Comparison of ENCODE assay signal across 9 cellular contexts in the genomic region with DNA sequence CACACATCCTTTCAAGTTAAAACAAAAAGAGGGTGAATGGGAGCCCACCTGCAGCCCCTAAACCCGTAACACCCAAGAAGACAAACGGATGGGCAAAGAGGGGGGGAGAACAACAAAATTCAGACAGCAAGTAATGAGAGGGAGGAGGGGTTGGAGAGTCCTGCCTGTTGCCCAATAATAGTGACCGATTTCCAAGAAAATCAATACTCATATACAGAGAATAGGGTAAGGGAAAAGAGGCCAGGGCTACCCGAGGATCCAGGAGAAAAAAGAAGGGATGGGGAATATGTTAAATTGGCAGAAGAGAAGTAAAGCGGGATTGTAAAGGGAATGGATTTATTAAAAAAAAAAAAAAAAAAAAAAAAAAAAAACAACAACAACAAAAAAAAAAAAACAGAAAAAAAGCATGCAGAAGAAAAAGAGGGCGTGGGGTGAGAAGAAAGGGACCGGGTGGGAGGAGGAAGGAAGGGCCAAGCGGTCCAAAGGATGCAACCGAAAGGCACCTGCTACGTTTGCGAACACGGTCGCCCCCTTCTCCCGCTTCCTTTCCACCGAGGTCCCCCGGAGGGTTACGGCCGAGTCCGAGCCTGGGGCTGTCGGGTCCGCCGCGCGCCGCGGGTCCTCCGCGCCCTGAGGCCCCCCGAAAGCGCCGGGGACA. TPM values are rescaled to one million over a fixed set of nuclear protein-coding genes. Genes with fewer than 3 reads are reported as not detected.
DNase-seq lines count a peak whose midpoint lies in the region; ATAC-seq and TF ChIP-seq lines count a peak whose summit lies in the region.
"Had no signal": no experiment of that assay in that cellular context is flagged by ENCODE, and none has a peak within 500 bp of the region (broad histone marks: within the 10 kb centered on the region; RNA-seq: fewer than 3 reads in every experiment).

No MANE protein-coding gene starts in this region.

- H3K9me3 Mint-ChIP-seq in CD8-positive, alpha-beta T cell, result no peaks in the 10 kb centered on the region
- H3K9me3 Mint-ChIP-seq in dendritic cell treated with granulocyte-macrophage colony-stimulating factor and Interleukin-4, amounts not matched to agents 40 ng/mL and 50 ng/mL, for 4 days, result no peaks in the 10 kb centered on the region
- H3K9me3 Mint-ChIP-seq in neural crest cell, result no peaks in the 10 kb centered on the region

- H3K4me1 Mint-ChIP-seq in CD8-positive, alpha-beta T cell (ENCODE audit: low read depth), result peaks cover 10% of the 10 kb centered on the region
- H3K4me1 Mint-ChIP-seq in dendritic cell treated with granulocyte-macrophage colony-stimulating factor and Interleukin-4, amounts not matched to agents 40 ng/mL and 50 ng/mL, for 4 days (ENCODE audit: low read depth), result peaks cover 10% of the 10 kb centered on the region
- peaks cover 5% of the 10 kb centered on the region for H3K4me1 Mint-ChIP-seq in neural crest cell

- in situ Hi-C loops in G401 (cut with HindIII; ENCODE audit: low sequenced_read_pairs), result no loop called here

- no peak overlapping the region for H3K27ac ChIP-seq in CD8-positive, alpha-beta T cell (ENCODE audit: low read depth, low read length)

- DNase-seq in CD8-positive, alpha-beta T cell, result no peak
- no peak for DNase-seq in neural crest cell (ENCODE audit: low read depth, low spot score)
- DNase-seq in A172 (ENCODE audit: low spot score), result no peak
- DNase-seq in T-helper 9 cell, result no peak
- no peak for DNase-seq in G401 (ENCODE audit: low spot score)
- DNase-seq in hepatic stellate cell (ENCODE audit: low spot score), result no peak
- DNase-seq: activated CD4-positive, alpha-beta T cell treated with anti-CD3 and anti-CD28 coated beads, Interleukin-2, amount 50 U/mL, for 1 hour had no signal

- POLR2A ChIA-PET in CD8-positive, alpha-beta T cell (lab: Charles Lee), result no interaction called here

- H3K4me1 ChIP-seq in CD8-positive, alpha-beta T cell (ENCODE audit: insufficient read depth, low read length), result no peaks in the 10 kb centered on the region

- H3K36me3 ChIP-seq in CD8-positive, alpha-beta T cell (ENCODE audit: insufficient read depth, low read length), result no peaks in the 10 kb centered on the region

- H3K4me3 Mint-ChIP-seq in CD8-positive, alpha-beta T cell, result peak overlapping the region; percentile 58
- H3K4me3 Mint-ChIP-seq in dendritic cell treated with granulocyte-macrophage colony-stimulating factor and Interleukin-4, amounts not matched to agents 40 ng/mL and 50 ng/mL, for 4 days, result peak overlapping the region; percentile 56
- peak overlapping the region; percentile 86 for H3K4me3 Mint-ChIP-seq in neural crest cell

- no peak for TF ChIP-seq CTCF in CD8-positive, alpha-beta T cell (IDR thresholded peaks at IDR 0.05)
- TF ChIP-seq CTCF in neural crest cell (conservative IDR thresholded peaks at IDR 0.05), result no peak

- H3K36me3 Mint-ChIP-seq in CD8-positive, alpha-beta T cell, result no peaks in the 10 kb centered on the region
- no peaks in the 10 kb centered on the region for H3K36me3 Mint-ChIP-seq in dendritic cell treated with granulocyte-macrophage colony-stimulating factor and Interleukin-4, amounts not matched to agents 40 ng/mL and 50 ng/mL, for 4 days (ENCODE audit: low read depth)
- no peaks in the 10 kb centered on the region for H3K36me3 Mint-ChIP-seq in neural crest cell (ENCODE audit: low read depth)

- peaks cover 6% of the 10 kb centered on the region for H3K27me3 ChIP-seq in CD8-positive, alpha-beta T cell (ENCODE audit: insufficient read depth, low read length)

- peaks cover 45% of the 10 kb centered on the region for H3K27me3 Mint-ChIP-seq in CD8-positive, alpha-beta T cell (ENCODE audit: low read depth)
- peaks cover 58% of the 10 kb centered on the region for H3K27me3 Mint-ChIP-seq in dendritic cell treated with granulocyte-macrophage colony-stimulating factor and Interleukin-4, amounts not matched to agents 40 ng/mL and 50 ng/mL, for 4 days
- H3K27me3 Mint-ChIP-seq in neural crest cell (ENCODE audit: low read depth), result peaks cover 49% of the 10 kb centered on the region

- intact Hi-C loops in CD8-positive, alpha-beta T cell (cut with DNase I, micrococcal nuclease), result no loop called here
- intact Hi-C loops in dendritic cell treated with granulocyte-macrophage colony-stimulating factor and Interleukin-4, amounts not matched to agents 40 ng/mL and 50 ng/mL, for 4 days (cut with micrococcal nuclease), result no loop called here

- no peak for ATAC-seq in CD8-positive, alpha-beta T cell
- ATAC-seq in HG02938 (IDR thresholded peaks at IDR 0.05; ENCODE audit: unreplicated experiment), result peak; percentile 15

- H3K27ac Mint-ChIP-seq in CD8-positive, alpha-beta T cell, result no peak overlapping the region
- H3K27ac Mint-ChIP-seq in dendritic cell treated with granulocyte-macrophage colony-stimulating factor and Interleukin-4, amounts not matched to agents 40 ng/mL and 50 ng/mL, for 4 days, result no peak overlapping the region
- H3K27ac Mint-ChIP-seq in neural crest cell (ENCODE audit: unreplicated experiment), result no peak overlapping the region

- CTCF ChIA-PET in CD8-positive, alpha-beta T cell (lab: Charles Lee), result no interaction called here

- no peak overlapping the region for H3K4me3 ChIP-seq in CD8-positive, alpha-beta T cell (ENCODE audit: low read depth, low read length)

- no peaks in the 10 kb centered on the region for H3K9me3 ChIP-seq in CD8-positive, alpha-beta T cell (ENCODE audit: low read length)

RNA-seq across cellular contexts. Expression of a gene that starts 0.9 kb away (rescaled TPM):
- not detected for total RNA-seq in CD8-positive, alpha-beta T cell
- total RNA-seq in neural crest cell, result 0.63 and 0.73 TPM in 2 replicates
- total RNA-seq in A172 (2014; rRNA removed; shearing (Covaris generic)), result not detected in 2 replicates
- total RNA-seq in G401 (2014; rRNA removed; shearing (Covaris generic)), result 0.12 TPM in 1 of 2 replicates, not detected in the other
